Comparison of ENCODE assay signal across 11 cellular contexts in the genomic region with DNA sequence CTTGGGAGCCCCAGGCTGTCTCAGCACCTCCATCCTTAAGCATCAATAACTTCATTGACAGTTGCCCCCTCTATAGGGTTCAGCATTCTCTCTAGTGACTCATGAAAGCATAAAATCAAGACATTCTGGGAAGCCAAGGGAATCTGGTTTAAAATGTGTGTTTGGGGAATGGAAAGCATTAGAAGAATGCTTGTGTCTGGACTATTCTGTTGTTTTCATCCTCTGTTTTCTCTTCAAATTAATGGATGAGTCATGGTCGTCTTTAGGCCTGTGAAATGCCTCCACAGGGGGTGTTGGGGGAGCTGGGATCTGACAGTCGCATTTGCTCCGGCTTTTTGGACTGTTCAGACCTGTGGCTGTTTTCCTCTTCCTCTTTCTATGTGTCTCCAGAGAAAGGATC.
DNase-seq lines count a peak whose midpoint lies in the region; ATAC-seq and TF ChIP-seq lines count a peak whose summit lies in the region.
"Had no signal": no experiment of that assay in that cellular context is flagged by ENCODE, and none has a peak within 500 bp of the region (broad histone marks: within the 10 kb centered on the region; RNA-seq: fewer than 3 reads in every experiment).

No MANE protein-coding gene starts in this region.

- H3K4me3 ChIP-seq in retinal pigment epithelial cell (ENCODE audit: low read length): no peak overlapping the region
- H3K4me3 ChIP-seq: heart left ventricle had no signal

- in situ Hi-C loops in SK-MEL-5 (cut with HindIII; ENCODE audit: low pct_unique_long_range_greater_than_20kb, low sequenced_read_pairs): no loop called here

- no peak for ATAC-seq in HG03135 (IDR thresholded peaks at IDR 0.05; ENCODE audit: unreplicated experiment)
- no peak for ATAC-seq in HG03095 (IDR thresholded peaks at IDR 0.05; ENCODE audit: unreplicated experiment)

- DNase-seq in GM04503 (ENCODE audit: low read depth): peak; percentile 97
- DNase-seq in SK-MEL-5 (ENCODE audit: low read depth, low spot score): peak; percentile 7
- peak; percentile 62 for DNase-seq in fibroblast of the conjunctiva (ENCODE audit: low read depth)
- peak; percentile 67 for DNase-seq in retinal pigment epithelial cell (ENCODE audit: low read depth)
- DNase-seq in stimulated activated CD8-positive, alpha-beta memory T cell treated with anti-CD3 and anti-CD28 coated beads, Interleukin-4, amount 100 ng/mL, for 48 hours: no peak
- DNase-seq in NCI-H187 treated with DMSO at 0.1 percent for 48 hours (lab: John Stamatoyannopoulos, UW): no peak
- DNase-seq: activated B cell treated with CpG ODN at 0.5 μM for 24 hours, DMS79 treated with DMSO at 0.1 percent for 48 hours, heart left ventricle had no signal

- no peak for TF ChIP-seq CTCF in retinal pigment epithelial cell (conservative IDR thresholded peaks at IDR 0.05; ENCODE audit: low read depth, low read length)

Comparison
In these comparisons a context has a peak if more than half of its experiments do, and no peak if none do; other contexts are left out.
1. DNase-seq: peak in GM04503 (single experiment), SK-MEL-5 (single experiment), fibroblast of the conjunctiva (single experiment) and retinal pigment epithelial cell (single experiment); none in stimulated activated CD8-positive, alpha-beta memory T cell treated with anti-CD3 and anti-CD28 coated beads, Interleukin-4, amount 100 ng/mL, for 48 hours (single experiment) and NCI-H187 treated with DMSO at 0.1 percent for 48 hours (single experiment).